ENCODE assay signal across 7 cellular contexts in genomic region chr1:226639206-226639605, GRCh38.
DNase-seq lines count a peak whose midpoint lies in the region; ATAC-seq and TF ChIP-seq lines count a peak whose summit lies in the region.
"Not testable (repeated sequence)": the region's sequence is repeated elsewhere in the genome, so short reads cannot be mapped to it uniquely, and the experiment has no call there.

No MANE protein-coding gene starts in this region.

- not testable (repeated sequence) for H3K9me3 ChIP-seq in CD8-positive, alpha-beta T cell (ENCODE audit: low read length); right cardiac atrium (ENCODE audit: control insufficient read depth, low read length); vagina

- peaks cover 75% of the 10 kb centered on the region for H3K36me3 Mint-ChIP-seq in CD8-positive, alpha-beta T cell
- not testable (repeated sequence) for H3K36me3 Mint-ChIP-seq in activated naive CD8-positive, alpha-beta T cell
- peaks cover 0 to 84% (median 0%) of the 10 kb centered on the region in 3 donors for H3K36me3 Mint-ChIP-seq in naive thymus-derived CD8-positive, alpha-beta T cell
- H3K36me3 Mint-ChIP-seq in stimulated activated memory B cell treated with anti-CD40 and anti-IgM and Interleukin-4, amounts not matched to agents 10 μg/mL and 1 μg/mL and 100 μg/mL, for 72 hours, result peaks cover 73% of the 10 kb centered on the region

- not testable (repeated sequence) for DNase-seq in CD8-positive, alpha-beta T cell; vagina (ENCODE audit: extremely low spot score in 2 of 2)
- peak; percentile 7 for DNase-seq in activated CD8-positive, alpha-beta memory T cell treated with anti-CD3 and anti-CD28 coated beads, Interleukin-2, amount 50 U/mL, for 48 hours
- peak in 2 of 3 donors; percentile 16 to 24 for DNase-seq in right cardiac atrium
- peak in 1 of 10 donors; percentile 38 for DNase-seq in naive thymus-derived CD8-positive, alpha-beta T cell

- H3K4me1 Mint-ChIP-seq in CD8-positive, alpha-beta T cell (ENCODE audit: low read depth), result peaks cover 53% of the 10 kb centered on the region
- H3K4me1 Mint-ChIP-seq in activated naive CD8-positive, alpha-beta T cell (ENCODE audit: low read depth), result peaks cover 54% of the 10 kb centered on the region
- H3K4me1 Mint-ChIP-seq in naive thymus-derived CD8-positive, alpha-beta T cell, result peaks cover 31 to 70% (median 62%) of the 10 kb centered on the region in 4 donors
- H3K4me1 Mint-ChIP-seq in stimulated activated memory B cell treated with anti-CD40 and anti-IgM and Interleukin-4, amounts not matched to agents 10 μg/mL and 1 μg/mL and 100 μg/mL, for 72 hours, result peaks cover 86% of the 10 kb centered on the region

- peaks cover 70% of the 10 kb centered on the region for H3K36me3 ChIP-seq in CD8-positive, alpha-beta T cell (ENCODE audit: insufficient read depth, low read length)
- H3K36me3 ChIP-seq in vagina, result peaks cover 0 to 52% of the 10 kb centered on the region in 2 donors

- intact Hi-C loops in CD8-positive, alpha-beta T cell (cut with DNase I, micrococcal nuclease), result not testable (repeated sequence)
- intact Hi-C loops in right cardiac atrium (cut with DNase I) (loop anchor here in 1 of 4 donors (10.0 kb wide), 1 partner anchor 96 kb away; the partner anchor contains the start of gene ITPKB), vagina (cut with DNase I) (loop anchor here (10.0 kb wide), 1 partner anchor 96 kb away; the partner anchor contains the start of gene ITPKB)

- H3K4me1 ChIP-seq in CD8-positive, alpha-beta T cell (ENCODE audit: insufficient read depth, low read length), result peaks cover 60% of the 10 kb centered on the region
- H3K4me1 ChIP-seq in right cardiac atrium (ENCODE audit: control insufficient read depth, insufficient read depth, low read length), result not testable (repeated sequence)
- peaks cover 50% of the 10 kb centered on the region for H3K4me1 ChIP-seq in vagina

- POLR2A ChIA-PET in CD8-positive, alpha-beta T cell (lab: Charles Lee), result interaction anchor here (0.6 kb wide), 1 partner anchor 31 kb away, joined by 4 read pairs; no protein-coding TSS in a partner anchor
- POLR2A ChIA-PET in naive thymus-derived CD8-positive, alpha-beta T cell (lab: Charles Lee), result interaction anchor here (0.6 to 1.2 kb wide), 2 partner anchors 32 to 101 kb away, joined by 3 read pairs; no protein-coding TSS in a partner anchor

- TF ChIP-seq CTCF in CD8-positive, alpha-beta T cell (IDR thresholded peaks at IDR 0.05); vagina (IDR thresholded peaks at IDR 0.05): not testable (repeated sequence)

- not testable (repeated sequence) for H3K27me3 ChIP-seq in CD8-positive, alpha-beta T cell (ENCODE audit: insufficient read depth, low read length); right cardiac atrium (ENCODE audit: control insufficient read depth, insufficient read depth); vagina

- TF ChIP-seq POLR2A in vagina (IDR thresholded peaks at IDR 0.05), result not testable (repeated sequence)

- not testable (repeated sequence) for H3K9me3 Mint-ChIP-seq in CD8-positive, alpha-beta T cell; activated naive CD8-positive, alpha-beta T cell (ENCODE audit: low read depth); naive thymus-derived CD8-positive, alpha-beta T cell; stimulated activated memory B cell treated with anti-CD40 and anti-IgM and Interleukin-4, amounts not matched to agents 10 μg/mL and 1 μg/mL and 100 μg/mL, for 72 hours

- not testable (repeated sequence) for H3K27me3 Mint-ChIP-seq in CD8-positive, alpha-beta T cell (ENCODE audit: low read depth); activated naive CD8-positive, alpha-beta T cell; naive thymus-derived CD8-positive, alpha-beta T cell; stimulated activated memory B cell treated with anti-CD40 and anti-IgM and Interleukin-4, amounts not matched to agents 10 μg/mL and 1 μg/mL and 100 μg/mL, for 72 hours

- ATAC-seq in CD8-positive, alpha-beta T cell; right cardiac atrium; naive thymus-derived CD8-positive, alpha-beta T cell; stimulated activated memory B cell treated with anti-CD40 and anti-IgM and Interleukin-4, amounts not matched to agents 10 μg/mL and 1 μg/mL and 100 μg/mL, for 72 hours: not testable (repeated sequence)

- not testable (repeated sequence) for H3K4me3 Mint-ChIP-seq in CD8-positive, alpha-beta T cell; activated naive CD8-positive, alpha-beta T cell; naive thymus-derived CD8-positive, alpha-beta T cell; stimulated activated memory B cell treated with anti-CD40 and anti-IgM and Interleukin-4, amounts not matched to agents 10 μg/mL and 1 μg/mL and 100 μg/mL, for 72 hours

- CTCF ChIA-PET in CD8-positive, alpha-beta T cell (lab: Charles Lee), result interaction anchor here (1.4 to 7.5 kb wide), 4 partner anchors 9 to 73 kb away, joined by 6 to 92 read pairs (median 6); no protein-coding TSS in a partner anchor

- 93% methylated on average over 8 of the region's 8 CpGs for WGBS in right cardiac atrium

- not testable (repeated sequence) for H3K4me3 ChIP-seq in CD8-positive, alpha-beta T cell (ENCODE audit: low read depth, low read length); right cardiac atrium (ENCODE audit: low read length); vagina

- peak overlapping the region; percentile 83 for H3K27ac Mint-ChIP-seq in CD8-positive, alpha-beta T cell
- peak overlapping the region; percentile 79 for H3K27ac Mint-ChIP-seq in activated naive CD8-positive, alpha-beta T cell
- H3K27ac Mint-ChIP-seq in naive thymus-derived CD8-positive, alpha-beta T cell, result peak overlapping the region; percentile 35 to 96 (median 80)
- H3K27ac Mint-ChIP-seq in stimulated activated memory B cell treated with anti-CD40 and anti-IgM and Interleukin-4, amounts not matched to agents 10 μg/mL and 1 μg/mL and 100 μg/mL, for 72 hours, result peak overlapping the region; percentile 96

- H3K27ac ChIP-seq in CD8-positive, alpha-beta T cell (ENCODE audit: low read depth, low read length); right cardiac atrium (ENCODE audit: low read length): not testable (repeated sequence)
- H3K27ac ChIP-seq in vagina, result peak overlapping the region; percentile 33
